ENCODE assay signal across 8 cellular contexts in genomic region chr2:174248187-174248997, GRCh38. TPM values are rescaled to one million over a fixed set of nuclear protein-coding genes. Genes with fewer than 3 reads are reported as not detected.
DNase-seq lines count a peak whose midpoint lies in the region; ATAC-seq and TF ChIP-seq lines count a peak whose summit lies in the region.

Gene OLA1, minus strand, starts transcription at chr2:174248532. Its CDS starts 1,717 bp downstream, at chr2:174246815.

- WGBS in adrenal gland, 4 donors = 0 to 1% (median 0%) methylated on average over 14 to 85 of the region's 85 CpGs
- WGBS in heart left ventricle, 4 donors = 0% methylated on average over 13 to 85 of the region's 85 CpGs
- WGBS in transverse colon (ENCODE audit: low coverage in 1 of 2), 2 donors = 1% methylated on average over 49 of the region's 85 CpGs; no CpG with 5 or more reads in 1 of the 2 donors

- H3K4me1 ChIP-seq in adrenal gland (replicated peaks in 1 of 2) = peaks cover 6 to 14% of the 10 kb centered on the region in 2 donors
- H3K4me1 ChIP-seq in heart left ventricle = peaks cover 0 to 19% (median 9%) of the 10 kb centered on the region in 12 donors
- H3K4me1 ChIP-seq in transverse colon = peaks cover 7 to 17% (median 13%) of the 10 kb centered on the region in 4 donors

- ATAC-seq in HG02884 (IDR thresholded peaks at IDR 0.05; ENCODE audit: unreplicated experiment) (peak; percentile 93), heart left ventricle (peak; percentile 100)

- H3K9me3 ChIP-seq in adrenal gland (replicated peaks in 1 of 3) = no peaks in the 10 kb centered on the region
- H3K9me3 ChIP-seq in heart left ventricle = no peaks in the 10 kb centered on the region
- no peaks in the 10 kb centered on the region for H3K9me3 ChIP-seq in transverse colon

- TF ChIP-seq CTCF in adrenal gland (IDR thresholded peaks at IDR 0.05) = peak in 1 of 6 experiments; percentile 14
- TF ChIP-seq CTCF in heart left ventricle (IDR thresholded peaks at IDR 0.05) = no peak
- TF ChIP-seq CTCF in transverse colon (IDR thresholded peaks at IDR 0.05) = no peak

- peak; percentile 86 for DNase-seq in NCI-H146 treated with DMSO at 0.1 percent for 48 hours (lab: John Stamatoyannopoulos, UW; ENCODE audit: unreplicated experiment)
- peak; percentile 92 to 95 (median 93) for DNase-seq in T-helper 1 cell
- peak; percentile 94 to 97 (median 96) for DNase-seq in adrenal gland
- DNase-seq in heart left ventricle = peak; percentile 94 to 98 (median 96)
- DNase-seq in pons (ENCODE audit: low spot score) = peak; percentile 92
- peak; percentile 97 for DNase-seq in transverse colon

- no peaks in the 10 kb centered on the region for H3K27me3 ChIP-seq in adrenal gland
- no peaks in the 10 kb centered on the region for H3K27me3 ChIP-seq in heart left ventricle
- no peaks in the 10 kb centered on the region for H3K27me3 ChIP-seq in transverse colon

- peak; percentile 91 for TF ChIP-seq POLR2A in GM15510 (IDR thresholded peaks at IDR 0.05; ENCODE audit: borderline replicate concordance, extremely low read depth, insufficient read length)
- peak; percentile 38 to 74 for TF ChIP-seq POLR2A in adrenal gland (IDR thresholded peaks at IDR 0.05)
- peak in 1 of 2 donors; percentile 76 for TF ChIP-seq POLR2A in heart left ventricle (IDR thresholded peaks at IDR 0.05)
- peak; percentile 73 for TF ChIP-seq POLR2A in transverse colon (IDR thresholded peaks at IDR 0.05)

- in situ Hi-C loops in transverse colon (cut with MboI; ENCODE audit: low pct_ligation_motif_present in 1 of 4, low pct_unique_long_range_greater_than_20kb in 1 of 4, low sequenced_read_pairs in 3 of 4) = no loop called here

- H3K36me3 ChIP-seq in adrenal gland (replicated peaks in 1 of 2) (no peaks in the 10 kb centered on the region), heart left ventricle (peaks cover 0 to 22% (median 4%) of the 10 kb centered on the region in 9 donors), transverse colon (no peaks in the 10 kb centered on the region)

- H3K27ac ChIP-seq in adrenal gland = peak within 1 kb of the TSS; percentile 51 to 92 (median 74)
- peak within 1 kb of the TSS; percentile 8 to 89 (median 80) for H3K27ac ChIP-seq in heart left ventricle
- peak within 1 kb of the TSS; percentile 89 to 91 (median 90) for H3K27ac ChIP-seq in transverse colon

- H3K4me3 ChIP-seq in adrenal gland = peak within 1 kb of the TSS; percentile 19 to 82 (median 66)
- peak within 1 kb of the TSS; percentile 58 to 85 (median 78) for H3K4me3 ChIP-seq in heart left ventricle
- peak within 1 kb of the TSS; percentile 82 to 87 (median 84) for H3K4me3 ChIP-seq in transverse colon

- TF ChIP-seq EP300 in transverse colon (IDR thresholded peaks at IDR 0.05; ENCODE audit: low read depth) = no peak

- intact Hi-C loops in adrenal gland (cut with DNase I) = no loop called here
- intact Hi-C loops in heart left ventricle (cut with DNase I) = no loop called here
- intact Hi-C loops in transverse colon (cut with DNase I; ENCODE audit: low total_unique reads) = no loop called here

RNA-seq across cellular contexts. Expression of gene OLA1, which starts in this region (rescaled TPM):
- 10 to 100 TPM; 47.9 to 94.6 (median 68.9) TPM for total RNA-seq in adrenal gland
- 100 to 1,000 TPM in 1 of 3 donors, 10 to 100 TPM in 2; 30.1 to 182 (median 49.8) TPM for polyA plus RNA-seq in adrenal gland
- 10 to 100 TPM; 58.1 to 91.3 (median 72.5) TPM for total RNA-seq in heart left ventricle
- 10 to 100 TPM; 41.5 to 91.7 TPM for polyA plus RNA-seq in heart left ventricle
- 10 to 100 TPM in 3 of 4 donors, 1 to 10 TPM in 1; 6.7 to 47.7 (median 37.1) TPM for total RNA-seq in transverse colon

Comparison
In these comparisons a context has a peak if more than half of its experiments do, and no peak if none do; other contexts are left out.
1. Peak in every context shown above with its lines: DNase-seq, ATAC-seq, H3K4me3 ChIP-seq and H3K27ac ChIP-seq.